ENCODE assay signal across 8 cellular contexts in the genomic region with DNA sequence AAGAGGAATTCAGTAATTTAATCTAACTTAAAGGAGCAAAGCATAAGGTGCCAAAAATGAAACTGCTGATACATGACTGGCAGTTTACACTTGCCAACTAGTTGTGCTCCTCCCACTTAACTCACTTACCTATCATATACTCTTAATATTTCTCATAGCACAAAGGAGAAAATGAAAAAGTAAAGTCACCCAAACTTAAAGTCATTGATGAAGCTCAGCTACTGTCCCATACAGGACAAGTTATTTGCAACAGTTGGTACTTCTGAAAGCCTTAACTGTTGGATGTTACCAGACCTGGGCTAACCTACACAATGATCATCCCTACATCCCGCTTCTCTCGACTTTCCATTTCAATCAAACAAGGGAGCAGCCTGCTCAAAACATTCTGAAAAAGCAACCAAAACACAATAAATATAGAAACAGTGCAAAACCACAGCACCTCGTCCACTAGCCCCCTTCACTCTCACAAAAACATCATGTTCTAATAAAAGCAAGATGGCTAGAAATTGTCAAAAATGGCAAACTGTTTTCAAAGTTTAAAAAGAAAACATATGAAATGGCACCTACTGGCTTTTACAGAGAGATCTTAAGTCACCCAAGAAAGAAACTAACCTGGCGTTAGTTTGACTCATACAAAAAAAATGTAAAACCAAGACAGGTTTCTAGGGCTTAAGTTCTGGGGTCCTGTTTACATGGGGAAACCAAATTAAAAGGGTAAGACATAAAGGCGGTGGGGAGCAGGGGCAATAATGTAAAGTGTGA. TPM values are rescaled to one million over a fixed set of nuclear protein-coding genes. Genes with fewer than 3 reads are reported as not detected.
DNase-seq lines count a peak whose midpoint lies in the region; ATAC-seq and TF ChIP-seq lines count a peak whose summit lies in the region.

No MANE protein-coding gene starts in this region.

- intact Hi-C loops in testis (cut with DNase I; ENCODE audit: low total_unique reads) = loop anchor here (10.0 kb wide), 1 partner anchor 139 kb away; a partner anchor contains a TSS

- WGBS in testis, 2 donors = 3 to 4% methylated on average over 5 of the region's 5 CpGs

- no peaks in the 10 kb centered on the region for H3K27me3 ChIP-seq in layer of hippocampus (ENCODE audit: control insufficient read depth, insufficient read depth, low read length)
- H3K27me3 ChIP-seq in testis = no peaks in the 10 kb centered on the region

- H3K9me3 ChIP-seq in testis = no peaks in the 10 kb centered on the region

- no peak for ATAC-seq in GM21447 (IDR thresholded peaks at IDR 0.05; ENCODE audit: unreplicated experiment)
- ATAC-seq in left lobe of liver = no peak

- TF ChIP-seq POLR2A in testis (IDR thresholded peaks at IDR 0.05) = no peak

- H3K4me1 ChIP-seq in testis = peaks cover 15% of the 10 kb centered on the region

- peak; percentile 66 for DNase-seq in ELR (ENCODE audit: low read depth)
- DNase-seq in Kasumi-1 (lab: John Stamatoyannopoulos, UW) = peak; percentile 62 to 72
- peak; percentile 28 for DNase-seq in astrocyte of the hippocampus (ENCODE audit: low read depth, low spot score)
- DNase-seq in testis = no peak
- DNase-seq in NCI-H146 treated with DMSO at 0.1 percent for 48 hours (lab: John Stamatoyannopoulos, UW; ENCODE audit: unreplicated experiment) = no peak
- DNase-seq in left lobe of liver (ENCODE audit: low spot score) = no peak

- peak overlapping the region; percentile 77 to 98 for H3K4me3 ChIP-seq in testis

- H3K27ac ChIP-seq in layer of hippocampus (ENCODE audit: low read depth, low read length) (peak overlapping the region; percentile 67), testis (peak overlapping the region; percentile 84 to 100)

- TF ChIP-seq CTCF in testis (IDR thresholded peaks at IDR 0.05) = no peak

- no peaks in the 10 kb centered on the region for H3K36me3 ChIP-seq in testis (ENCODE audit: low read depth, missing control alignments)

RNA-seq across cellular contexts. Expression of a gene that starts 0.9 kb away (rescaled TPM):
- total RNA-seq in testis (100 to 1,000 TPM in 1 of 2 donors, 10 to 100 TPM in 1; 98.7 to 145 TPM), left lobe of liver (35.4 TPM)
- 44.0 TPM for polyA plus RNA-seq in testis (ENCODE audit: insufficient read depth, low read depth, low replicate concordance)

Comparison
In these comparisons a context has a peak if more than half of its experiments do, and no peak if none do; other contexts are left out.
1. DNase-seq: peak in ELR (single experiment), Kasumi-1 (2 of 2) and astrocyte of the hippocampus (single experiment); none in testis (single experiment), NCI-H146 treated with DMSO at 0.1 percent for 48 hours (single experiment) and left lobe of liver (single experiment).